Comparison of ENCODE assay signal across 10 cellular contexts in the genomic region with DNA sequence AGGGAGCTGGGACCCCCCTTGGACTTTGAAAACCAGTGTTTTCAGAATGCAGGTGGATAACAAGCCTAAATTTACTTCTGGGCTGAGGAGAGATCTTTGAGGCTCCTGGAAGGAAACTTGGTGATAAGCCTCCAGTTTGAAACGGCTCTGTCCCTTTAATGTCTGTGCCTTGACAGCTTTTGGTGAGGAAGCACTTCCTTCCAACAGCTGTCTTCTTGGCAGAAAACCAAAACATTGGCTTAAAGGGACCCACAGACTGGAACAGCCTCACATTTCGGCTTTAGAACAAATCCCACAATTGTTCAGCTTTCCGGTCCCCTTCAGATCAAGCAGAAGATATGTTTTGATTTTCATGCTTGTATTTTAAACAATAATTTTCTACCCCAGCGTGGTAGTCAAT. TPM values are rescaled to one million over a fixed set of nuclear protein-coding genes. Genes with fewer than 3 reads are reported as not detected.
DNase-seq lines count a peak whose midpoint lies in the region; ATAC-seq and TF ChIP-seq lines count a peak whose summit lies in the region.
"Had no signal": no experiment of that assay in that cellular context is flagged by ENCODE, and none has a peak within 500 bp of the region (broad histone marks: within the 10 kb centered on the region; RNA-seq: fewer than 3 reads in every experiment).

No MANE protein-coding gene starts in this region.

- TF ChIP-seq CTCF in A673 (conservative IDR thresholded peaks at IDR 0.05; ENCODE audit: low read depth, low read length): no peak
- no peak for TF ChIP-seq CTCF in vagina (IDR thresholded peaks at IDR 0.05)

- H3K4me3 ChIP-seq in A673 (ENCODE audit: low read depth, low read length, poor library complexity, severe bottlenecking) (peak overlapping the region; percentile 60), mesenchymal stem cell (ENCODE audit: insufficient read depth in 1 of 2, low read depth in 1 of 2, low read length in 2 of 2) (no peak overlapping the region), vagina (no peak overlapping the region)

- CTCF ChIA-PET in A673 (lab: Charles Lee): interaction anchor here (0.7 kb wide), 3 partner anchors 211 to 558 kb away, joined by 5 to 8 read pairs (median 7); no protein-coding TSS in a partner anchor
- CTCF ChIA-PET in activated CD8-positive, alpha-beta memory T cell treated with anti-CD3 and anti-CD28 coated beads, Interleukin-2, amount 10 ng/mL, durations not matched to agents 7 days and 5 days (lab: Charles Lee): no interaction called here

- H2BK120ac ChIP-seq in mesenchymal stem cell (ENCODE audit: low read depth, low read length): no peak overlapping the region

- H2AK5ac ChIP-seq in mesenchymal stem cell (ENCODE audit: low read length, severe bottlenecking): no peak overlapping the region

- no peak overlapping the region for H3K23ac ChIP-seq in mesenchymal stem cell (ENCODE audit: low read length in 2 of 2)

- no peaks in the 10 kb centered on the region for H3K36me3 Mint-ChIP-seq in activated CD8-positive, alpha-beta memory T cell treated with anti-CD3 and anti-CD28 coated beads, Interleukin-2, amount 10 ng/mL, durations not matched to agents 7 days and 5 days
- H3K36me3 Mint-ChIP-seq: CD8-positive, alpha-beta memory T cell; IgD-negative memory B cell had no signal

- H3K27me3 ChIP-seq in A673 (replicated peaks; ENCODE audit: insufficient read depth, low read depth, low read length, poor library complexity): no peaks in the 10 kb centered on the region
- H3K27me3 ChIP-seq in mesenchymal stem cell (ENCODE audit: control insufficient read depth in 1 of 2, insufficient read depth in 1 of 2, low read length in 2 of 2): peaks cover 52 to 77% of the 10 kb centered on the region in 2 experiments
- no peaks in the 10 kb centered on the region for H3K27me3 ChIP-seq in vagina

- DNase-seq in A673 (ENCODE audit: low spot score) (peak; percentile 96), Kasumi-1 (lab: John Stamatoyannopoulos, UW) (peak; percentile 62 to 64), cerebellum (ENCODE audit: low spot score) (peak; percentile 28), mesenchymal stem cell (peak; percentile 52), vagina (ENCODE audit: extremely low spot score in 2 of 2) (no peak)
- no peak for DNase-seq in activated CD8-positive, alpha-beta memory T cell treated with anti-CD3 and anti-CD28 coated beads, Interleukin-2, amount 10 ng/mL, durations not matched to agents 7 days and 5 days

- no peaks in the 10 kb centered on the region for H3K9me3 Mint-ChIP-seq in activated CD8-positive, alpha-beta memory T cell treated with anti-CD3 and anti-CD28 coated beads, Interleukin-2, amount 10 ng/mL, durations not matched to agents 7 days and 5 days (ENCODE audit: low read depth)
- H3K9me3 Mint-ChIP-seq: IgD-negative memory B cell had no signal

- peak overlapping the region; percentile 39 for H3K4me2 ChIP-seq in mesenchymal stem cell (ENCODE audit: low read length, poor library complexity, severe bottlenecking)

- peaks cover 19% of the 10 kb centered on the region for H3K4me1 ChIP-seq in A673 (ENCODE audit: insufficient read depth, low read length, poor library complexity, severe bottlenecking)
- peaks cover 34% of the 10 kb centered on the region for H3K4me1 ChIP-seq in mesenchymal stem cell (ENCODE audit: control insufficient read depth, insufficient read depth, low read depth, low read length)
- peaks cover 47% of the 10 kb centered on the region for H3K4me1 ChIP-seq in vagina

- H3K4ac ChIP-seq in mesenchymal stem cell (ENCODE audit: low read depth in 1 of 2, low read length in 2 of 2): no peak overlapping the region

- H3K4me3 Mint-ChIP-seq in activated CD8-positive, alpha-beta memory T cell treated with anti-CD3 and anti-CD28 coated beads, Interleukin-2, amount 10 ng/mL, durations not matched to agents 7 days and 5 days: no peak overlapping the region

- H3K9me3 ChIP-seq in A673 (ENCODE audit: low read depth, low read length, poor library complexity, severe bottlenecking) (no peaks in the 10 kb centered on the region), mesenchymal stem cell (ENCODE audit: control insufficient read depth, low read length) (no peaks in the 10 kb centered on the region), vagina (no peaks in the 10 kb centered on the region)

- H3K9ac ChIP-seq in mesenchymal stem cell (ENCODE audit: low read length): no peak overlapping the region

- H4K91ac ChIP-seq in mesenchymal stem cell (ENCODE audit: low read length): no peak overlapping the region

- H2AFZ ChIP-seq in mesenchymal stem cell (ENCODE audit: low read depth, low read length): no peak overlapping the region

- H3K18ac ChIP-seq in mesenchymal stem cell (ENCODE audit: low read depth in 1 of 2, low read length in 2 of 2): no peak overlapping the region

- peaks cover 52% of the 10 kb centered on the region for H3K27me3 Mint-ChIP-seq in activated CD8-positive, alpha-beta memory T cell treated with anti-CD3 and anti-CD28 coated beads, Interleukin-2, amount 10 ng/mL, durations not matched to agents 7 days and 5 days

- H3K27ac Mint-ChIP-seq in activated CD8-positive, alpha-beta memory T cell treated with anti-CD3 and anti-CD28 coated beads, Interleukin-2, amount 10 ng/mL, durations not matched to agents 7 days and 5 days: no peak overlapping the region
- H3K27ac Mint-ChIP-seq: CD8-positive, alpha-beta memory T cell; IgD-negative memory B cell had no signal

- no peak overlapping the region for H2BK12ac ChIP-seq in mesenchymal stem cell (ENCODE audit: low read length in 2 of 2)

- POLR2A ChIA-PET in A673 (lab: Charles Lee; ENCODE audit: low non-redundant PET): no interaction called here

- no peak overlapping the region for H2BK15ac ChIP-seq in mesenchymal stem cell (ENCODE audit: low read depth, poor library complexity, severe bottlenecking)

- 4% methylated on average over 2 of the region's 4 CpGs for WGBS in mesenchymal stem cell

- no peaks in the 10 kb centered on the region for H3K4me1 Mint-ChIP-seq in activated CD8-positive, alpha-beta memory T cell treated with anti-CD3 and anti-CD28 coated beads, Interleukin-2, amount 10 ng/mL, durations not matched to agents 7 days and 5 days

- H2BK5ac ChIP-seq in mesenchymal stem cell (ENCODE audit: low read depth, low read length, poor library complexity, severe bottlenecking): no peak overlapping the region

- BruUV-seq in A673 (replicated peaks; lab: Mats Ljungman, UMichigan): no TSS peak

- ATAC-seq in GM21381 (IDR thresholded peaks at IDR 0.05; ENCODE audit: unreplicated experiment) (no peak), HG03097 (IDR thresholded peaks at IDR 0.05; ENCODE audit: low FRiP score, unreplicated experiment) (no peak)
- ATAC-seq in activated CD8-positive, alpha-beta memory T cell treated with anti-CD3 and anti-CD28 coated beads, Interleukin-2, amount 10 ng/mL, durations not matched to agents 7 days and 5 days: no peak

- no peak overlapping the region for H3K14ac ChIP-seq in mesenchymal stem cell (ENCODE audit: low read length in 2 of 2)

- H3K36me3 ChIP-seq in A673 (ENCODE audit: insufficient read depth, low read length, poor library complexity, severe bottlenecking) (peaks cover 10% of the 10 kb centered on the region), mesenchymal stem cell (ENCODE audit: control insufficient read depth in 1 of 2, insufficient read depth in 2 of 2, low read depth in 1 of 2, low read length in 2 of 2) (peaks cover 0 to 12% of the 10 kb centered on the region in 2 experiments), vagina (no peaks in the 10 kb centered on the region)

- no peak overlapping the region for H4K8ac ChIP-seq in mesenchymal stem cell (ENCODE audit: low read length)

- peaks cover 3% of the 10 kb centered on the region for H3K79me1 ChIP-seq in mesenchymal stem cell (replicated peaks; ENCODE audit: low read length, poor library complexity, severe bottlenecking)

- TF ChIP-seq POLR2A in vagina (IDR thresholded peaks at IDR 0.05): no peak

- intact Hi-C loops in A673 (cut with micrococcal nuclease; ENCODE audit: unreplicated experiment) (loop anchor here (5.0 to 10.0 kb wide), 5 partner anchors 281 to 813 kb away; no protein-coding TSS in a partner anchor), vagina (cut with DNase I) (no loop called here)

- H3K27ac ChIP-seq in A673 (ENCODE audit: low read depth, low read length, poor library complexity, severe bottlenecking) (peak overlapping the region; percentile 43), mesenchymal stem cell (ENCODE audit: low read length, poor library complexity, severe bottlenecking) (no peak overlapping the region), vagina (no peak overlapping the region)

RNA-seq across cellular contexts. Expression of a gene that starts 3.6 kb away (rescaled TPM):
- 2.8 and 3.4 TPM in 2 replicates for total RNA-seq in A673 (2021)
- total RNA-seq in cerebellum: 39.5 TPM
- 0.36 TPM for polyA plus RNA-seq in mesenchymal stem cell (2013, experiment 1 of 2)
- polyA plus RNA-seq in mesenchymal stem cell (2013, experiment 2 of 2): 0.36 TPM
- total RNA-seq in activated CD8-positive, alpha-beta memory T cell treated with anti-CD3 and anti-CD28 coated beads, Interleukin-2, amount 10 ng/mL, durations not matched to agents 7 days and 5 days: not detected
- 2.0 TPM for total RNA-seq in vagina
- total RNA-seq: CD8-positive, alpha-beta memory T cell had no signal
- polyA plus RNA-seq: CD8-positive, alpha-beta memory T cell; IgD-negative memory B cell had no signal

Comparison
In these comparisons a context has a peak if more than half of its experiments do, and no peak if none do; other contexts are left out.
1. DNase-seq: peak in A673 (single experiment), Kasumi-1 (2 of 2), cerebellum (single experiment) and mesenchymal stem cell (single experiment); none in activated CD8-positive, alpha-beta memory T cell treated with anti-CD3 and anti-CD28 coated beads, Interleukin-2, amount 10 ng/mL, durations not matched to agents 7 days and 5 days (single experiment) and vagina (0 of 2).